Comparison of ENCODE assay signal across 24 cellular contexts in genomic region chr10:79948976-79949722, GRCh38. TPM values are rescaled to one million over a fixed set of nuclear protein-coding genes. Genes with fewer than 3 reads are reported as not detected.
DNase-seq lines count a peak whose midpoint lies in the region; ATAC-seq and TF ChIP-seq lines count a peak whose summit lies in the region.
"Had no signal": no experiment of that assay in that cellular context is flagged by ENCODE, and none has a peak within 500 bp of the region (broad histone marks: within the 10 kb centered on the region; RNA-seq: fewer than 3 reads in every experiment).

TSS of gene SFTPD (minus strand) at chr10:79949105. CDS start at chr10:79946659, 2,446 bp downstream.

- no peaks in the 10 kb centered on the region for H3K9me2 ChIP-seq in hepatocyte (replicated peaks; ENCODE audit: insufficient read depth)
- H3K9me2 ChIP-seq: SK-N-SH had no signal

- peak in 2 of 4 donors; percentile 29 to 84 for TF ChIP-seq EP300 in upper lobe of left lung (IDR thresholded peaks at IDR 0.05)

- H3K9me3 Mint-ChIP-seq in naive thymus-derived CD8-positive, alpha-beta T cell: peaks cover 10 to 40% (median 22%) of the 10 kb centered on the region in 9 donors
- peaks cover 5% of the 10 kb centered on the region for H3K9me3 Mint-ChIP-seq in type B pancreatic cell

- POLR2A ChIA-PET in RWPE1 (lab: Yijun Ruan, JAX; ENCODE audit: low non-redundant PET): no interaction called here
- POLR2A ChIA-PET in naive thymus-derived CD8-positive, alpha-beta T cell (lab: Charles Lee): no interaction called here

- H2AFZ ChIP-seq in hepatocyte: no peak within 1 kb of the TSS

- H3K27ac ChIP-seq in RWPE1: no peak within 1 kb of the TSS
- H3K27ac ChIP-seq in hepatocyte: no peak within 1 kb of the TSS
- peak within 1 kb of the TSS; percentile 60 to 70 (median 67) for H3K27ac ChIP-seq in upper lobe of left lung
- H3K27ac ChIP-seq: 22Rv1, gastroesophageal sphincter, sigmoid colon, thoracic aorta had no signal

- CTCF ChIA-PET in RWPE1 (lab: Yijun Ruan, JAX): interaction anchor here (0.6 to 1.3 kb wide), 5 partner anchors 22 to 583 kb away, joined by 3 to 4 read pairs (median 3); no protein-coding TSS in a partner anchor

- no peaks in the 10 kb centered on the region for H3K4me1 Mint-ChIP-seq in naive thymus-derived CD8-positive, alpha-beta T cell
- no peaks in the 10 kb centered on the region for H3K4me1 Mint-ChIP-seq in type B pancreatic cell (ENCODE audit: unreplicated experiment)
- H3K4me1 Mint-ChIP-seq: activated CD4-positive, alpha-beta memory T cell treated with anti-CD3 and anti-CD28 coated beads, Interleukin-2, amount 10 ng/mL, durations not matched to agents 7 days and 5 days; activated naive CD8-positive, alpha-beta T cell treated with anti-CD3 and anti-CD28 coated beads, Interleukin-2, amount 50 U/mL, for 24 hours had no signal

- peaks cover 0 to 24% (median 5%) of the 10 kb centered on the region in 3 donors for H3K36me3 Mint-ChIP-seq in naive thymus-derived CD8-positive, alpha-beta T cell
- no peaks in the 10 kb centered on the region for H3K36me3 Mint-ChIP-seq in type B pancreatic cell

- H3K9me3 ChIP-seq in hepatocyte (ENCODE audit: low read depth) (no peaks in the 10 kb centered on the region), upper lobe of left lung (peaks cover 0 to 11% (median 4%) of the 10 kb centered on the region in 4 donors)
- H3K9me3 ChIP-seq: SK-N-SH had no signal

- no peaks in the 10 kb centered on the region for H4K20me1 ChIP-seq in hepatocyte (ENCODE audit: insufficient read depth, poor library complexity, severe bottlenecking)

- H3K36me3 ChIP-seq in hepatocyte (replicated peaks; ENCODE audit: insufficient read depth, low read depth) (no peaks in the 10 kb centered on the region), upper lobe of left lung (no peaks in the 10 kb centered on the region)
- H3K36me3 ChIP-seq: sigmoid colon, thoracic aorta had no signal

- peak; percentile 64 to 87 for ATAC-seq in upper lobe of left lung (ENCODE audit: low FRiP score in 2 of 2)
- ATAC-seq in HG03025 (IDR thresholded peaks at IDR 0.05; ENCODE audit: low FRiP score, unreplicated experiment): no peak
- ATAC-seq in naive thymus-derived CD8-positive, alpha-beta T cell: no peak
- ATAC-seq: activated naive CD8-positive, alpha-beta T cell treated with anti-CD3 and anti-CD28 coated beads, Interleukin-2, amount 50 U/mL, for 24 hours; gastroesophageal sphincter had no signal

- H3K4me3 ChIP-seq in hepatocyte (no peak within 1 kb of the TSS), upper lobe of left lung (peak within 1 kb of the TSS in 3 of 4 donors; percentile 31 to 46 (median 45))
- H3K4me3 ChIP-seq: gastroesophageal sphincter, sigmoid colon, thoracic aorta had no signal

- H3K27me3 ChIP-seq in hepatocyte (no peaks in the 10 kb centered on the region), upper lobe of left lung (no peaks in the 10 kb centered on the region)
- H3K27me3 ChIP-seq: gastroesophageal sphincter, sigmoid colon had no signal

- peak; percentile 27 for DNase-seq in SIG-M5 treated with dmso at 0.1 percent for 504 hours (lab: John Stamatoyannopoulos, UW; ENCODE audit: unreplicated experiment)
- DNase-seq in SIG-M5 (lab: John Stamatoyannopoulos, UW): no peak
- DNase-seq in RWPE1 (ENCODE audit: low spot score): peak; percentile 53
- DNase-seq in hepatocyte (ENCODE audit: low spot score): peak; percentile 45
- DNase-seq in upper lobe of left lung: peak in 1 of 2 donors; percentile 89
- no peak for DNase-seq in naive thymus-derived CD8-positive, alpha-beta T cell
- DNase-seq in type B pancreatic cell (ENCODE audit: extremely low spot score, unreplicated experiment): no peak
- DNase-seq: activated CD4-positive, alpha-beta memory T cell treated with anti-CD3 and anti-CD28 coated beads, Interleukin-2, amount 10 ng/mL, durations not matched to agents 7 days and 5 days; activated naive CD8-positive, alpha-beta T cell treated with anti-CD3 and anti-CD28 coated beads, Interleukin-2, amount 50 U/mL, for 24 hours; CD4-positive, alpha-beta T cell; central memory CD4-positive, alpha-beta T cell; IMR-90; NCI-H1436; NCI-H2227 treated with DMSO at 0.1 percent for 48 hours; nucleus accumbens; SK-N-SH; stimulated activated CD4-positive, alpha-beta T cell treated with anti-CD3 and anti-CD28 coated beads, Interleukin-2, amount 100 ng/mL, for 48 hours had no signal

- peak in 1 of 4 donors; percentile 38 for TF ChIP-seq POLR2A in upper lobe of left lung (IDR thresholded peaks at IDR 0.05)

- no peaks in the 10 kb centered on the region for H3K79me2 ChIP-seq in hepatocyte

- H3K4me1 ChIP-seq in hepatocyte (ENCODE audit: insufficient read depth) (no peaks in the 10 kb centered on the region), upper lobe of left lung (peaks cover 0 to 21% (median 6%) of the 10 kb centered on the region in 4 donors)
- H3K4me1 ChIP-seq: gastroesophageal sphincter, sigmoid colon had no signal

- 75% methylated on average over 3 of the region's 3 CpGs for WGBS in hepatocyte (ENCODE audit: low lambda C conversion rate, missing lambda C conversion rate)
- 43 to 56% methylated on average over 3 of the region's 3 CpGs for WGBS in upper lobe of left lung, 2 donors

- no peak within 1 kb of the TSS for H3K4me3 Mint-ChIP-seq in naive thymus-derived CD8-positive, alpha-beta T cell
- no peak within 1 kb of the TSS for H3K4me3 Mint-ChIP-seq in type B pancreatic cell
- H3K4me3 Mint-ChIP-seq: activated CD4-positive, alpha-beta memory T cell treated with anti-CD3 and anti-CD28 coated beads, Interleukin-2, amount 10 ng/mL, durations not matched to agents 7 days and 5 days; activated naive CD8-positive, alpha-beta T cell treated with anti-CD3 and anti-CD28 coated beads, Interleukin-2, amount 50 U/mL, for 24 hours; activated T-helper 1 cell treated with anti-CD3 and anti-CD28 coated beads, Interleukin-12 subunit alpha, Interleukin-12 subunit beta, Interleukin-2, Interleukin-4 antibody, amounts not matched to agents 30 ng/mL and 10 ng/mL and 1 ng/mL, durations not matched to agents 14 hours and 24 hours and 36 hours; CD4-positive, alpha-beta T cell had no signal

- H3K4me2 ChIP-seq in hepatocyte: no peak within 1 kb of the TSS
- H3K4me2 ChIP-seq: SK-N-SH had no signal

- peaks cover 2 to 14% (median 8%) of the 10 kb centered on the region in 5 donors for H3K27me3 Mint-ChIP-seq in naive thymus-derived CD8-positive, alpha-beta T cell
- H3K27me3 Mint-ChIP-seq in type B pancreatic cell: peaks cover 11% of the 10 kb centered on the region
- H3K27me3 Mint-ChIP-seq: activated naive CD8-positive, alpha-beta T cell treated with anti-CD3 and anti-CD28 coated beads, Interleukin-2, amount 50 U/mL, for 24 hours had no signal

- TF ChIP-seq CTCF in RWPE1 (conservative IDR thresholded peaks at IDR 0.05; ENCODE audit: low read depth) (no peak), hepatocyte (IDR thresholded peaks at IDR 0.05; ENCODE audit: poor library complexity) (no peak), upper lobe of left lung (IDR thresholded peaks at IDR 0.05) (no peak), type B pancreatic cell (conservative IDR thresholded peaks at IDR 0.05) (no peak)

- no peak within 1 kb of the TSS for H3K27ac Mint-ChIP-seq in naive thymus-derived CD8-positive, alpha-beta T cell
- no peak within 1 kb of the TSS for H3K27ac Mint-ChIP-seq in type B pancreatic cell
- H3K27ac Mint-ChIP-seq: activated CD4-positive, alpha-beta memory T cell treated with anti-CD3 and anti-CD28 coated beads, Interleukin-2, amount 10 ng/mL, durations not matched to agents 7 days and 5 days; activated naive CD8-positive, alpha-beta T cell treated with anti-CD3 and anti-CD28 coated beads, Interleukin-2, amount 50 U/mL, for 24 hours; activated T-helper 1 cell treated with anti-CD3 and anti-CD28 coated beads, Interleukin-12 subunit alpha, Interleukin-12 subunit beta, Interleukin-2, Interleukin-4 antibody, amounts not matched to agents 30 ng/mL and 10 ng/mL and 1 ng/mL, durations not matched to agents 14 hours and 24 hours and 36 hours; CD4-positive, alpha-beta T cell had no signal

RNA-seq across cellular contexts. Expression of gene SFTPD, which starts in this region (rescaled TPM):
- total RNA-seq in hepatocyte (38.3 and 55.5 TPM in 2 replicates), upper lobe of left lung (100 to 1,000 TPM; 339 to 906 (median 589) TPM), type B pancreatic cell (ENCODE audit: low replicate concordance) (0.24 and 0.38 TPM in 2 replicates)
- polyA plus RNA-seq in hepatocyte: 207 and 233 TPM in 2 replicates
- not detected for total RNA-seq in naive thymus-derived CD8-positive, alpha-beta T cell
- not detected for polyA plus RNA-seq in naive thymus-derived CD8-positive, alpha-beta T cell
- total RNA-seq: activated CD4-positive, alpha-beta memory T cell treated with anti-CD3 and anti-CD28 coated beads, Interleukin-2, amount 10 ng/mL, durations not matched to agents 7 days and 5 days; activated T-helper 1 cell treated with anti-CD3 and anti-CD28 coated beads, Interleukin-12 subunit alpha, Interleukin-12 subunit beta, Interleukin-2, Interleukin-4 antibody, amounts not matched to agents 30 ng/mL and 10 ng/mL and 1 ng/mL, durations not matched to agents 14 hours and 24 hours and 36 hours; CD4-positive, alpha-beta T cell; Daoy; IMR-90 had no signal
- polyA plus RNA-seq: IMR-90 had no signal

Comparison
In these comparisons a context has a peak if more than half of its experiments do, and no peak if none do; other contexts are left out.
1. RNA of gene SFTPD (total RNA-seq): 339 to 906 TPM in upper lobe of left lung and 38.3 to 55.5 TPM in hepatocyte; 0.24 to 0.38 TPM in type B pancreatic cell and not detected in naive thymus-derived CD8-positive, alpha-beta T cell; every median in the first group is over 10 times any median in the second.
2. RNA of gene SFTPD (polyA plus RNA-seq): 207 to 233 TPM in hepatocyte; not detected in naive thymus-derived CD8-positive, alpha-beta T cell; every median in the first group is over 100 times any median in the second.
3. DNase-seq: peak in SIG-M5 treated with dmso at 0.1 percent for 504 hours (single experiment), RWPE1 (single experiment) and hepatocyte (single experiment); none in SIG-M5 (single experiment), naive thymus-derived CD8-positive, alpha-beta T cell (0 of 10) and type B pancreatic cell (single experiment).
4. H3K27ac ChIP-seq: peak in upper lobe of left lung (4 of 4); none in RWPE1 (single experiment) and hepatocyte (single experiment).
5. ATAC-seq: peak in upper lobe of left lung (2 of 2); none in HG03025 (single experiment) and naive thymus-derived CD8-positive, alpha-beta T cell (0 of 2).